In the genomic region with DNA sequence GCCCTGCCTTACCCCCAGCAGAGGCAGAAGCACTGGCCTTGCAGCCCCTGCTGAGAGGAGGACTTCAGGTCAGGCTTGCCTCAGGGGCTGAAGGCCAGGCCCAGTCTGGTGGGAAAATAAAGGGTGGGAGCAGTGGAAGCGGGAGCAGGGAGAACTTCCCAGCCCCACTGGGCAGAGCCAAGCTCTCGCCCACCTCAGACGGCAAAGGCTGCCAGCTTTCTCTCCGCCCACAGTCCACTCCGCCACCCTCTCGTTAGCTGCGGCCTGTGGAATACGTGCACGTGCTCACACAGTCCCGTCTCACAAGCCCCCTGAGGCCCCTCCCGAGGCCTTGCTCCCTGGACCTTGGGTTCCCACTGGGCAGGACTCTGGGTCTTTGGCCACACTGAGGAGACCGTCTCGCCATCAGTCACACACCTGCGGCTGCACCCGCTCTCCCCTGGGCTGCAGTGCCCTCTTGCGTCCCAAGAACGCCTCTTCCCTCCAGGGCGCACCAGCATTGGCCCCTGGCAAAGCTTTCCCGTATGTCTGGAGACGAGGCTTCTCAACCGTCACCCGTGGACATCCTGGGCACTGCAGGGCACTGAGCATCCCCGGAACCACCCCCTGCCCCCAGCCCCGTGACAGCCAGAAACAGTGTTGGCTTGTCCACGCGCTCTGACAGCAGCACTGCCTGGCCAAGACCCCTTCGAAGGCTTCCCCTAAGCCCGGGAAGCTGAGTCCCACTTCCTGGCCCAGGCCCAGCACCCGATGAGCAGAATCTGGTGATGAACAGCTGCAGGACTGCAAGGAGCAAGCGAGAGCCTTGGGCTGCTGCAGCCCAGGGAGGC, we compare ENCODE assay signal across 1 cellular context.
TF ChIP-seq lines count a peak whose summit lies in the region.

No MANE protein-coding gene starts in this region.

TF ChIP-seq in HepG2, 621 proteins besides CTCF, POLR2A, EP300 and RAD21 (continued from another document and continues in another):
- TF ChIP-seq ZNF280B (CRISPR knock-in tag; IDR thresholded peaks at IDR 0.05; ENCODE audit: borderline replicate concordance) (peak; percentile 79; the same call in 1 of the 2 replicates), E2F5 (CRISPR knock-in tag; conservative IDR thresholded peaks at IDR 0.05) (no peak), CSRNP2 (CRISPR knock-in tag; conservative IDR thresholded peaks at IDR 0.05; ENCODE audit: low read depth) (no peak), CHD4 (IDR thresholded peaks at IDR 0.05; ENCODE audit: borderline replicate concordance, low read length) (no peak), SNAPC2 (CRISPR knock-in tag; IDR thresholded peaks at IDR 0.05) (peak; percentile 91), ZNF709 (CRISPR knock-in tag; IDR thresholded peaks at IDR 0.05) (peak; percentile 88), ZFP91 (CRISPR knock-in tag; IDR thresholded peaks at IDR 0.05; ENCODE audit: borderline replicate concordance) (peak; percentile 60; the same call in 1 of the 2 replicates), CAMTA2 (CRISPR knock-in tag; IDR thresholded peaks at IDR 0.05; ENCODE audit: borderline replicate concordance) (no peak), RXRA (CRISPR knock-in tag; IDR thresholded peaks at IDR 0.05) (peak; percentile 80), SRSF1 (optimal IDR thresholded peaks at IDR 0.05; ENCODE audit: low read depth, low read length) (no peak), ZSCAN29 (CRISPR knock-in tag; conservative IDR thresholded peaks at IDR 0.05) (0 out of 2 replicates have a peak, but pooled peaks have one; percentile 65), SKIL (CRISPR knock-in tag; IDR thresholded peaks at IDR 0.05; ENCODE audit: borderline replicate concordance) (peak; percentile 81; the same call in 1 of the 2 replicates), KDM2A (CRISPR knock-in tag; IDR thresholded peaks at IDR 0.05; ENCODE audit: borderline replicate concordance, low read depth) (peak; percentile 87), KLF13 (CRISPR knock-in tag; IDR thresholded peaks at IDR 0.05) (no peak), DR1 (CRISPR knock-in tag; IDR thresholded peaks at IDR 0.05) (no peak), ZFP1 (CRISPR knock-in tag; IDR thresholded peaks at IDR 0.05) (no peak), CERS6 (CRISPR knock-in tag; IDR thresholded peaks at IDR 0.05) (no peak), SMARCC2 (IDR thresholded peaks at IDR 0.05) (no peak), CHD2 (IDR thresholded peaks at IDR 0.05; ENCODE audit: low read depth, low read length) (0 out of 2 replicates have a peak, but pooled peaks have one; percentile 9), ZNF33A (CRISPR knock-in tag; IDR thresholded peaks at IDR 0.05; ENCODE audit: borderline replicate concordance) (no peak), RNF219 (CRISPR knock-in tag; IDR thresholded peaks at IDR 0.05) (no peak), GABPA (IDR thresholded peaks at IDR 0.05; ENCODE audit: low read depth, low read length) (no peak), GABPA (CRISPR knock-in tag; IDR thresholded peaks at IDR 0.05; ENCODE audit: low read depth) (peak; percentile 47; the same call in 1 of the 2 replicates), SATB2 (CRISPR knock-in tag; IDR thresholded peaks at IDR 0.05) (no peak), SRSF4 (IDR thresholded peaks at IDR 0.05; ENCODE audit: low read depth, low read length, poor library complexity, severe bottlenecking) (no peak), GABPB1 (CRISPR knock-in tag; IDR thresholded peaks at IDR 0.05) (peak; percentile 51; the same call in 1 of the 2 replicates), TRIM24 (CRISPR knock-in tag; IDR thresholded peaks at IDR 0.05) (no peak), ZKSCAN8 (CRISPR knock-in tag; IDR thresholded peaks at IDR 0.05; ENCODE audit: borderline replicate concordance) (0 out of 2 replicates have a peak, but pooled peaks have one; percentile 49), ZNF790 (CRISPR knock-in tag; IDR thresholded peaks at IDR 0.05; ENCODE audit: borderline replicate concordance) (no peak), MIER2 (CRISPR knock-in tag; IDR thresholded peaks at IDR 0.05) (no peak), ZIK1 (CRISPR knock-in tag; IDR thresholded peaks at IDR 0.05; ENCODE audit: borderline replicate concordance, low read depth) (peak; percentile 70; the same call in 1 of the 2 replicates), SETDB1 (CRISPR knock-in tag; IDR thresholded peaks at IDR 0.05; ENCODE audit: borderline replicate concordance) (no peak), ZNF615 (CRISPR knock-in tag; IDR thresholded peaks at IDR 0.05; ENCODE audit: borderline replicate concordance) (no peak), BRD4 (CRISPR knock-in tag; IDR thresholded peaks at IDR 0.05) (no peak; the same call in 1 of the 2 replicates), ZSCAN12 (CRISPR knock-in tag; IDR thresholded peaks at IDR 0.05) (no peak), ZEB1 (IDR thresholded peaks at IDR 0.05; ENCODE audit: insufficient replicate concordance, low read depth) (peak; percentile 71), SALL2 (CRISPR knock-in tag; IDR thresholded peaks at IDR 0.05) (no peak), PAXIP1 (CRISPR knock-in tag; conservative IDR thresholded peaks at IDR 0.05) (peak; percentile 88), KDM6A (CRISPR knock-in tag; IDR thresholded peaks at IDR 0.05; ENCODE audit: low read depth) (no peak), JUND (CRISPR knock-in tag; IDR thresholded peaks at IDR 0.05) (0 out of 2 replicates have a peak, but pooled peaks have one; percentile 30)
- TF ChIP-seq, protein P1, sequence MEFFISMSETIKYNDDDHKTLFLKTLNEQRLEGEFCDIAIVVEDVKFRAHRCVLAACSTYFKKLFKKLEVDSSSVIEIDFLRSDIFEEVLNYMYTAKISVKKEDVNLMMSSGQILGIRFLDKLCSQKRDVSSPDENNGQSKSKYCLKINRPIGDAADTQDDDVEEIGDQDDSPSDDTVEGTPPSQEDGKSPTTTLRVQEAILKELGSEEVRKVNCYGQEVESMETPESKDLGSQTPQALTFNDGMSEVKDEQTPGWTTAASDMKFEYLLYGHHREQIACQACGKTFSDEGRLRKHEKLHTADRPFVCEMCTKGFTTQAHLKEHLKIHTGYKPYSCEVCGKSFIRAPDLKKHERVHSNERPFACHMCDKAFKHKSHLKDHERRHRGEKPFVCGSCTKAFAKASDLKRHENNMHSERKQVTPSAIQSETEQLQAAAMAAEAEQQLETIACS (CRISPR knock-in tag; IDR thresholded peaks at IDR 0.05) = no peak
- TF ChIP-seq, protein P2, sequence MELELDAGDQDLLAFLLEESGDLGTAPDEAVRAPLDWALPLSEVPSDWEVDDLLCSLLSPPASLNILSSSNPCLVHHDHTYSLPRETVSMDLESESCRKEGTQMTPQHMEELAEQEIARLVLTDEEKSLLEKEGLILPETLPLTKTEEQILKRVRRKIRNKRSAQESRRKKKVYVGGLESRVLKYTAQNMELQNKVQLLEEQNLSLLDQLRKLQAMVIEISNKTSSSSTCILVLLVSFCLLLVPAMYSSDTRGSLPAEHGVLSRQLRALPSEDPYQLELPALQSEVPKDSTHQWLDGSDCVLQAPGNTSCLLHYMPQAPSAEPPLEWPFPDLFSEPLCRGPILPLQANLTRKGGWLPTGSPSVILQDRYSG (CRISPR knock-in tag; IDR thresholded peaks at IDR 0.05) = no peak
